16 cellular contexts compared by ENCODE assay signal in genomic region chr19:41330946-41331678, GRCh38. TPM values are rescaled to one million over a fixed set of nuclear protein-coding genes. Genes with fewer than 3 reads are reported as not detected.
A peak's percentile ranks its signal among the peaks of the same experiment; 100 is the strongest.
DNase-seq lines count a peak whose midpoint lies in the region; ATAC-seq and TF ChIP-seq lines count a peak whose summit lies in the region.
"Had no signal": no experiment of that assay in that cellular context is flagged by ENCODE, and none has a peak within 500 bp of the region (broad histone marks: within the 10 kb centered on the region; RNA-seq: fewer than 3 reads in every experiment).

No MANE protein-coding gene starts in this region.

- DNase-seq in NCI-H2227 (lab: John Stamatoyannopoulos, UW; ENCODE audit: unreplicated experiment) (peak; percentile 70), NCI-H2227 treated with DMSO at 0.1 percent for 48 hours (lab: John Stamatoyannopoulos, UW) (no peak), NCI-H226 (no peak)
- no peak for DNase-seq in effector memory CD4-positive, alpha-beta T cell
- DNase-seq: activated T-cell treated with anti-CD3 and anti-CD28 coated beads, Interleukin-2, amount 50 U/mL, for 1 hour; amniotic stem cell; KBM-7; left ventricle myocardium inferior; NCI-H1417 treated with DMSO at 0.1 percent for 48 hours; stimulated activated CD4-positive, alpha-beta T cell treated with anti-CD3 and anti-CD28 coated beads, Interleukin-4, amount 100 ng/mL, for 24 hours; upper lobe of right lung had no signal

- 87% methylated on average over 46 of the region's 47 CpGs for WGBS in HUES64

- no peak for TF ChIP-seq CTCF in neutrophil (IDR thresholded peaks at IDR 0.05)

- H3K9me3 ChIP-seq in HUES64 (ENCODE audit: insufficient read depth, low read depth, low read length) (no peaks in the 10 kb centered on the region), neutrophil (no peaks in the 10 kb centered on the region)
- no peaks in the 10 kb centered on the region for H3K9me3 ChIP-seq in effector memory CD4-positive, alpha-beta T cell (ENCODE audit: control insufficient read depth, low read length)
- H3K9me3 ChIP-seq: left ventricle myocardium inferior, right lobe of liver, upper lobe of right lung had no signal

- no peak for TF ChIP-seq POLR2A in GM18505 (IDR thresholded peaks at IDR 0.05; ENCODE audit: borderline replicate concordance, extremely low read depth, insufficient read depth, insufficient read length)

- H3K27me3 ChIP-seq in HUES64 (ENCODE audit: insufficient read depth, low read length) (no peaks in the 10 kb centered on the region), neutrophil (no peaks in the 10 kb centered on the region)
- no peaks in the 10 kb centered on the region for H3K27me3 ChIP-seq in effector memory CD4-positive, alpha-beta T cell (replicated peaks; ENCODE audit: control insufficient read depth, insufficient read depth, low read length, poor library complexity, severe bottlenecking)
- H3K27me3 ChIP-seq: right lobe of liver, upper lobe of right lung had no signal

- peak overlapping the region; percentile 36 for H3K4me3 ChIP-seq in HUES64 (ENCODE audit: low read length)
- no peak overlapping the region for H3K4me3 ChIP-seq in effector memory CD4-positive, alpha-beta T cell (ENCODE audit: insufficient read depth, low read depth, low read length, poor library complexity, severe bottlenecking)
- no peak overlapping the region for H3K4me3 ChIP-seq in neutrophil (ENCODE audit: low read depth in 1 of 2, low read length in 1 of 2)
- H3K4me3 ChIP-seq: left ventricle myocardium inferior, right lobe of liver, upper lobe of right lung had no signal

- H3K4me1 ChIP-seq in HUES64 (ENCODE audit: insufficient read depth, low read length) = peaks cover 17% of the 10 kb centered on the region
- H3K4me1 ChIP-seq in effector memory CD4-positive, alpha-beta T cell (ENCODE audit: control insufficient read depth, insufficient read depth, low read length, poor library complexity, severe bottlenecking) = peaks cover 58% of the 10 kb centered on the region
- H3K4me1 ChIP-seq in neutrophil (ENCODE audit: control insufficient read depth in 1 of 2, insufficient read depth in 1 of 2, low read depth in 1 of 2, low read length in 1 of 2) = peaks cover 87 to 91% of the 10 kb centered on the region in 2 experiments

- H3K27ac ChIP-seq in HUES64 (ENCODE audit: low read depth, low read length) (no peak overlapping the region), neutrophil (peak overlapping the region; percentile 92)
- H3K27ac ChIP-seq in effector memory CD4-positive, alpha-beta T cell (ENCODE audit: insufficient read depth, low read length, poor library complexity, severe bottlenecking) = peak overlapping the region; percentile 32
- H3K27ac ChIP-seq: left ventricle myocardium inferior, right lobe of liver, upper lobe of right lung had no signal

- ATAC-seq in GM18505 (IDR thresholded peaks at IDR 0.05; ENCODE audit: unreplicated experiment) = no peak
- ATAC-seq in HG03342 (IDR thresholded peaks at IDR 0.05; ENCODE audit: unreplicated experiment) = no peak
- ATAC-seq: right lobe of liver, upper lobe of right lung had no signal

- no peak overlapping the region for H3K9ac ChIP-seq in HUES64 (ENCODE audit: low read depth, low read length)

- peaks cover 2% of the 10 kb centered on the region; the same call in 1 of the 2 replicates for H3K36me3 ChIP-seq in HUES64 (ENCODE audit: insufficient read depth, low read length)
- peaks cover 47% of the 10 kb centered on the region for H3K36me3 ChIP-seq in effector memory CD4-positive, alpha-beta T cell (ENCODE audit: control insufficient read depth, insufficient read depth, low read length)
- H3K36me3 ChIP-seq in neutrophil = peaks cover 55% of the 10 kb centered on the region
- H3K36me3 ChIP-seq: right lobe of liver had no signal

RNA-seq across cellular contexts. Expression of gene CCDC97, which starts 21.1 kb away (rescaled TPM):
- polyA plus RNA-seq in HUES64 (2013, experiment 1 of 2) = 21.2 TPM
- polyA plus RNA-seq in HUES64 (2013, experiment 2 of 2) = 23.6 TPM

RNA-seq across cellular contexts. Expression of gene TGFB1, which starts 22.6 kb away (rescaled TPM):
- 14.7 TPM for polyA plus RNA-seq in HUES64 (2013, experiment 1 of 2)
- 15.6 TPM for polyA plus RNA-seq in HUES64 (2013, experiment 2 of 2)

RNA-seq across cellular contexts. Expression of gene B9D2, which starts 32.8 kb away (rescaled TPM):
- polyA plus RNA-seq in HUES64 (2013, experiment 1 of 2) = 5.2 TPM
- polyA plus RNA-seq in HUES64 (2013, experiment 2 of 2) = 5.6 TPM

RNA-seq across cellular contexts. Expression of gene TMEM91, which starts 45.2 kb away (rescaled TPM):
- polyA plus RNA-seq in HUES64 (2013, experiment 1 of 2) = 2.2 TPM
- 3.9 TPM for polyA plus RNA-seq in HUES64 (2013, experiment 2 of 2)
